In genomic region chr3:180601688-180602666, GRCh38 we compare ENCODE assay signal across 8 cellular contexts. TPM values are rescaled to one million over a fixed set of nuclear protein-coding genes. Genes with fewer than 3 reads are reported as not detected.
DNase-seq lines count a peak whose midpoint lies in the region; ATAC-seq and TF ChIP-seq lines count a peak whose summit lies in the region.

Gene TTC14, plus strand, starts transcription at chr3:180602163. Its CDS starts 99 bp downstream, at chr3:180602262.

- CTCF ChIA-PET in activated CD4-positive, alpha-beta memory T cell treated with anti-CD3 and anti-CD28 coated beads for 36 hours (lab: Charles Lee): interaction anchor here (0.8 to 1.1 kb wide), 3 partner anchors 14 to 310 kb away, joined by 3 read pairs; partner anchors contain the start of genes CCDC39 and FXR1

- POLR2A ChIA-PET in activated CD4-positive, alpha-beta memory T cell treated with anti-CD3 and anti-CD28 coated beads for 36 hours (lab: Charles Lee): interaction anchor here (0.6 to 2.1 kb wide), 2 partner anchors 9 to 311 kb away, joined by 3 to 8 read pairs; partner anchors contain the start of gene FXR1

- peaks cover 14 to 47% (median 21%) of the 10 kb centered on the region in 4 donors for H3K4me1 Mint-ChIP-seq in CD4-positive, CD25-positive, alpha-beta regulatory T cell
- H3K4me1 Mint-ChIP-seq in activated CD4-positive, alpha-beta memory T cell treated with anti-CD3 and anti-CD28 coated beads for 36 hours (ENCODE audit: low read depth): peaks cover 19% of the 10 kb centered on the region

- TF ChIP-seq POLR2A in lower leg skin (IDR thresholded peaks at IDR 0.05): no peak

- H3K36me3 Mint-ChIP-seq in CD4-positive, CD25-positive, alpha-beta regulatory T cell: peaks cover 23% of the 10 kb centered on the region
- peaks cover 27% of the 10 kb centered on the region for H3K36me3 Mint-ChIP-seq in activated CD4-positive, alpha-beta memory T cell treated with anti-CD3 and anti-CD28 coated beads for 36 hours

- H3K9me3 ChIP-seq in CD4-positive, CD25-positive, alpha-beta regulatory T cell (ENCODE audit: control insufficient read depth in 2 of 2, low read length in 2 of 2): peaks cover 0 to 9% of the 10 kb centered on the region in 2 experiments

- peak; percentile 87 to 98 (median 94) for DNase-seq in CD4-positive, CD25-positive, alpha-beta regulatory T cell
- DNase-seq in NCI-H82 (lab: John Stamatoyannopoulos, UW) (peak; percentile 98), ecto neural progenitor cell (ENCODE audit: low spot score) (peak; percentile 91), lower leg skin (ENCODE audit: low spot score in 2 of 2) (peak; percentile 90 to 98)
- DNase-seq in activated CD4-positive, alpha-beta memory T cell treated with anti-CD3 and anti-CD28 coated beads for 36 hours: peak; percentile 96
- DNase-seq in stimulated activated CD4-positive, alpha-beta T cell treated with anti-CD3 and anti-CD28 coated beads, Interleukin-4, amount 100 ng/mL, for 48 hours (ENCODE audit: low read depth in 2 of 2): peak; percentile 86 to 92

- H3K27ac ChIP-seq in CD4-positive, CD25-positive, alpha-beta regulatory T cell (ENCODE audit: insufficient read depth, low read length, poor library complexity, severe bottlenecking): peak within 1 kb of the TSS; percentile 93

- H3K4me3 Mint-ChIP-seq in CD4-positive, CD25-positive, alpha-beta regulatory T cell: peak within 1 kb of the TSS; percentile 95 to 98 (median 97)
- peak within 1 kb of the TSS; percentile 92 for H3K4me3 Mint-ChIP-seq in activated CD4-positive, alpha-beta memory T cell treated with anti-CD3 and anti-CD28 coated beads for 36 hours

- peaks cover 7% of the 10 kb centered on the region for H3K27me3 ChIP-seq in CD4-positive, CD25-positive, alpha-beta regulatory T cell (ENCODE audit: control insufficient read depth, insufficient read depth, low read length)

- H3K9me3 Mint-ChIP-seq in CD4-positive, CD25-positive, alpha-beta regulatory T cell: peaks cover 0 to 8% (median 5%) of the 10 kb centered on the region in 7 donors
- peaks cover 3% of the 10 kb centered on the region for H3K9me3 Mint-ChIP-seq in activated CD4-positive, alpha-beta memory T cell treated with anti-CD3 and anti-CD28 coated beads for 36 hours

- no peak for TF ChIP-seq CTCF in lower leg skin (IDR thresholded peaks at IDR 0.05)

- H3K4me1 ChIP-seq in CD4-positive, CD25-positive, alpha-beta regulatory T cell (ENCODE audit: control insufficient read depth, insufficient read depth, low read length, poor library complexity, severe bottlenecking): peaks cover 21% of the 10 kb centered on the region

- intact Hi-C loops in activated CD4-positive, alpha-beta memory T cell treated with anti-CD3 and anti-CD28 coated beads for 36 hours (cut with micrococcal nuclease): loop anchor here (1.0 to 10.0 kb wide), 9 partner anchors 22 to 1255 kb away; partner anchors contain the start of genes DNAJC19, FXR1, MFN1 and USP13
- intact Hi-C loops in lower leg skin (cut with DNase I; ENCODE audit: low total_unique reads): no loop called here

- peak; percentile 94 to 95 for ATAC-seq in CD4-positive, CD25-positive, alpha-beta regulatory T cell (ENCODE audit: low read depth in 2 of 2)
- ATAC-seq in GM19395 (IDR thresholded peaks at IDR 0.05; ENCODE audit: unreplicated experiment) (peak; percentile 98), HG03565 (IDR thresholded peaks at IDR 0.05; ENCODE audit: unreplicated experiment) (peak; percentile 94)

- 3 to 4% methylated on average over 48 to 68 of the region's 70 CpGs for WGBS in lower leg skin, 2 donors

- peak within 1 kb of the TSS; percentile 95 for H3K4me3 ChIP-seq in CD4-positive, CD25-positive, alpha-beta regulatory T cell (ENCODE audit: low read depth, low read length)
- peak within 1 kb of the TSS; percentile 96 for H3K4me3 ChIP-seq in lower leg skin (ENCODE audit: low read depth, poor library complexity, severe bottlenecking)

- peak within 1 kb of the TSS; percentile 96 to 99 (median 99) for H3K27ac Mint-ChIP-seq in CD4-positive, CD25-positive, alpha-beta regulatory T cell
- H3K27ac Mint-ChIP-seq in activated CD4-positive, alpha-beta memory T cell treated with anti-CD3 and anti-CD28 coated beads for 36 hours: peak within 1 kb of the TSS; percentile 95

- H3K27me3 Mint-ChIP-seq in CD4-positive, CD25-positive, alpha-beta regulatory T cell: peaks cover 23% of the 10 kb centered on the region
- H3K27me3 Mint-ChIP-seq in activated CD4-positive, alpha-beta memory T cell treated with anti-CD3 and anti-CD28 coated beads for 36 hours: peaks cover 3% of the 10 kb centered on the region

- peaks cover 34% of the 10 kb centered on the region for H3K36me3 ChIP-seq in CD4-positive, CD25-positive, alpha-beta regulatory T cell (ENCODE audit: control insufficient read depth, insufficient read depth, low read length)

RNA-seq across cellular contexts. Expression of gene TTC14, which starts in this region (rescaled TPM):
- total RNA-seq in CD4-positive, CD25-positive, alpha-beta regulatory T cell: 80.3 TPM
- polyA plus RNA-seq in CD4-positive, CD25-positive, alpha-beta regulatory T cell: 10 to 100 TPM; 14.0 to 27.5 (median 24.3) TPM
- 10 to 100 TPM; 43.9 to 44.4 TPM for total RNA-seq in activated CD4-positive, alpha-beta memory T cell treated with anti-CD3 and anti-CD28 coated beads for 36 hours
- 10 to 100 TPM; 12.7 to 40.7 (median 30.8) TPM for total RNA-seq in lower leg skin

Comparison
In these comparisons a context has a peak if more than half of its experiments do, and no peak if none do; other contexts are left out.
1. Peak in every context shown above with its lines: DNase-seq, ATAC-seq, H3K4me3 ChIP-seq and H3K27ac ChIP-seq.